Comparison of ENCODE assay signal across 25 cellular contexts in genomic region chr14:75697371-75697770, GRCh38. TPM values are rescaled to one million over a fixed set of nuclear protein-coding genes. Genes with fewer than 3 reads are reported as not detected.
A peak's percentile ranks its signal among the peaks of the same experiment; 100 is the strongest.
DNase-seq lines count a peak whose midpoint lies in the region; ATAC-seq, FAIRE-seq and TF ChIP-seq lines count a peak whose summit lies in the region.
"Had no signal": no experiment of that assay in that cellular context is flagged by ENCODE, and none has a peak within 500 bp of the region (broad histone marks: within the 10 kb centered on the region; RNA-seq: fewer than 3 reads in every experiment).

No MANE protein-coding gene starts in this region.

- H3K4me3 Mint-ChIP-seq in astrocyte (ENCODE audit: unreplicated experiment), result no peak overlapping the region
- no peak overlapping the region for H3K4me3 Mint-ChIP-seq in stimulated activated memory B cell treated with anti-CD40 and anti-IgM and Interleukin-4, amounts not matched to agents 10 μg/mL and 1 μg/mL and 100 μg/mL, for 72 hours
- no peak overlapping the region for H3K4me3 Mint-ChIP-seq in immature natural killer cell
- H3K4me3 Mint-ChIP-seq: CD4-positive, alpha-beta memory T cell had no signal

- no peak for TF ChIP-seq CTCF in astrocyte (IDR thresholded peaks at IDR 0.05; ENCODE audit: insufficient read depth, low read depth, low read length)
- TF ChIP-seq CTCF in smooth muscle cell (IDR thresholded peaks at IDR 0.05; ENCODE audit: borderline replicate concordance, insufficient read depth, poor library complexity, severe bottlenecking), result no peak

- H3K27me3 ChIP-seq in astrocyte (ENCODE audit: insufficient read depth, low read length), result no peaks in the 10 kb centered on the region
- H3K27me3 ChIP-seq in layer of hippocampus (ENCODE audit: control insufficient read depth, insufficient read depth, low read length), result no peaks in the 10 kb centered on the region
- no peaks in the 10 kb centered on the region for H3K27me3 ChIP-seq in smooth muscle cell (ENCODE audit: low read depth)
- H3K27me3 ChIP-seq: BLaER1 had no signal

- H3K27ac Mint-ChIP-seq in astrocyte (ENCODE audit: unreplicated experiment), result peak overlapping the region; percentile 75
- H3K27ac Mint-ChIP-seq in stimulated activated memory B cell treated with anti-CD40 and anti-IgM and Interleukin-4, amounts not matched to agents 10 μg/mL and 1 μg/mL and 100 μg/mL, for 72 hours, result peak overlapping the region; percentile 27
- no peak overlapping the region for H3K27ac Mint-ChIP-seq in immature natural killer cell

- peaks cover 15% of the 10 kb centered on the region for H3K4me1 Mint-ChIP-seq in astrocyte (ENCODE audit: low read depth, unreplicated experiment)
- H3K4me1 Mint-ChIP-seq in stimulated activated memory B cell treated with anti-CD40 and anti-IgM and Interleukin-4, amounts not matched to agents 10 μg/mL and 1 μg/mL and 100 μg/mL, for 72 hours, result peaks cover 6% of the 10 kb centered on the region
- no peaks in the 10 kb centered on the region for H3K4me1 Mint-ChIP-seq in immature natural killer cell
- H3K4me1 Mint-ChIP-seq: CD4-positive, alpha-beta memory T cell had no signal

- H3K36me3 Mint-ChIP-seq in astrocyte (ENCODE audit: low read depth, unreplicated experiment), result peaks cover 35% of the 10 kb centered on the region
- peaks cover 91% of the 10 kb centered on the region for H3K36me3 Mint-ChIP-seq in stimulated activated memory B cell treated with anti-CD40 and anti-IgM and Interleukin-4, amounts not matched to agents 10 μg/mL and 1 μg/mL and 100 μg/mL, for 72 hours
- peaks cover 44 to 67% (median 61%) of the 10 kb centered on the region in 3 donors for H3K36me3 Mint-ChIP-seq in immature natural killer cell

- H3K4me2 ChIP-seq in astrocyte (ENCODE audit: low read length) (no peak overlapping the region), smooth muscle cell (no peak overlapping the region)
- H3K4me2 ChIP-seq: A549, BLaER1 had no signal

- peaks cover 6% of the 10 kb centered on the region for H3K4me1 ChIP-seq in astrocyte (ENCODE audit: insufficient read depth, low read length)
- peaks cover 2% of the 10 kb centered on the region for H3K4me1 ChIP-seq in smooth muscle cell (ENCODE audit: low read depth)
- H3K4me1 ChIP-seq: A549, BLaER1, HAP-1 had no signal

- no peaks in the 10 kb centered on the region for H4K20me1 ChIP-seq in astrocyte (ENCODE audit: insufficient read depth, low read length)
- H4K20me1 ChIP-seq in smooth muscle cell (ENCODE audit: low read depth), result no peaks in the 10 kb centered on the region
- H4K20me1 ChIP-seq: BLaER1 had no signal

- no peak for FAIRE-seq in astrocyte (lab: Jason Lieb, UNC)
- FAIRE-seq: A549, GM12878, GM18507, K562 had no signal

- H3K36me3 ChIP-seq in astrocyte (ENCODE audit: insufficient read depth, low read length) (peaks cover 18% of the 10 kb centered on the region), smooth muscle cell (ENCODE audit: low read depth) (peaks cover 10% of the 10 kb centered on the region)

- H3K27ac ChIP-seq in astrocyte (ENCODE audit: low read depth, low read length) (no peak overlapping the region), layer of hippocampus (ENCODE audit: low read depth, low read length) (peak overlapping the region; percentile 35), smooth muscle cell (ENCODE audit: low read depth) (no peak overlapping the region)
- H3K27ac ChIP-seq: A549, BLaER1, GM23248 had no signal

- 78% methylated on average over 1 of the region's 1 CpG for WGBS in smooth muscle cell (ENCODE audit: low lambda C conversion rate)

- H2AFZ ChIP-seq in astrocyte (ENCODE audit: low read depth, low read length) (no peak overlapping the region), smooth muscle cell (ENCODE audit: low read depth) (no peak overlapping the region)
- H2AFZ ChIP-seq: GM23248 had no signal

- H3K79me2 ChIP-seq in astrocyte (ENCODE audit: insufficient read depth, low read length) (no peaks in the 10 kb centered on the region), smooth muscle cell (ENCODE audit: low read depth) (no peaks in the 10 kb centered on the region)

- H3F3A ChIP-seq in smooth muscle cell (ENCODE audit: low read depth), result no peaks in the 10 kb centered on the region

- ATAC-seq in stimulated activated memory B cell treated with anti-CD40 and anti-IgM and Interleukin-4, amounts not matched to agents 10 μg/mL and 1 μg/mL and 100 μg/mL, for 72 hours, result no peak
- ATAC-seq in left colon (no peak), HG03108 (IDR thresholded peaks at IDR 0.05; ENCODE audit: unreplicated experiment) (no peak)
- ATAC-seq: A549, GM12878, K562 had no signal

- H3K27me3 Mint-ChIP-seq in astrocyte (ENCODE audit: low read depth, unreplicated experiment), result no peaks in the 10 kb centered on the region
- H3K27me3 Mint-ChIP-seq in stimulated activated memory B cell treated with anti-CD40 and anti-IgM and Interleukin-4, amounts not matched to agents 10 μg/mL and 1 μg/mL and 100 μg/mL, for 72 hours, result no peaks in the 10 kb centered on the region
- H3K27me3 Mint-ChIP-seq in immature natural killer cell (ENCODE audit: low read depth in 3 of 3), result peaks cover 0 to 2% (median 0%) of the 10 kb centered on the region in 3 donors
- H3K27me3 Mint-ChIP-seq: CD4-positive, alpha-beta memory T cell had no signal

- peak; percentile 88 for DNase-seq in COLO829 (ENCODE audit: low spot score)
- no peak for DNase-seq in astrocyte (ENCODE audit: low read depth)
- DNase-seq in left colon, result no peak
- no peak for DNase-seq in smooth muscle cell (lab: John Stamatoyannopoulos, UW; ENCODE audit: unreplicated experiment)
- DNase-seq in immature natural killer cell, result no peak
- DNase-seq: CD4-positive, alpha-beta memory T cell; DMS53; EL; GM23248; NCI-H1105 treated with DMSO at 0.1 percent for 48 hours; NCI-H1694; NCI-H2107; NCI-H510A; NCI-H748 treated with DMSO at 0.1 percent for 48 hours; NK-92 treated with Interleukin-12 subunit alpha and Interleukin-12 subunit beta, amount 100 ng/mL, for 24 hours; Right ventricle myocardium superior had no signal

- peaks cover 9% of the 10 kb centered on the region for H3K9me3 Mint-ChIP-seq in astrocyte (ENCODE audit: unreplicated experiment)
- peaks cover 6% of the 10 kb centered on the region for H3K9me3 Mint-ChIP-seq in stimulated activated memory B cell treated with anti-CD40 and anti-IgM and Interleukin-4, amounts not matched to agents 10 μg/mL and 1 μg/mL and 100 μg/mL, for 72 hours
- peaks cover 0 to 10% (median 3%) of the 10 kb centered on the region in 6 donors for H3K9me3 Mint-ChIP-seq in immature natural killer cell

- H3K9ac ChIP-seq in astrocyte (ENCODE audit: low read length) (no peak overlapping the region), smooth muscle cell (ENCODE audit: low read depth) (no peak overlapping the region)
- H3K9ac ChIP-seq: BLaER1, GM23248 had no signal

- intact Hi-C loops in left colon (cut with DNase I, micrococcal nuclease), result no loop called here

- H3K4me3 ChIP-seq in astrocyte (ENCODE audit: insufficient read depth, low read depth, low read length) (no peak overlapping the region), smooth muscle cell (no peak overlapping the region)
- H3K4me3 ChIP-seq: A549, BLaER1, GM12878, GM23248, HAP-1, K562 had no signal

- H3K9me3 ChIP-seq in astrocyte (ENCODE audit: insufficient read depth, low read depth, low read length), result no peaks in the 10 kb centered on the region
- H3K9me3 ChIP-seq in smooth muscle cell (replicated peaks; ENCODE audit: low read depth), result no peaks in the 10 kb centered on the region
- H3K9me3 ChIP-seq: A549, HAP-1 had no signal

RNA-seq across cellular contexts. Expression of gene TTLL5, which starts 36.3 kb away (rescaled TPM):
- 24.0 and 27.9 TPM in 2 replicates for total RNA-seq in astrocyte
- 10 to 100 TPM; 25.9 to 34.1 TPM for total RNA-seq in left colon
- 28.4 and 38.0 TPM in 2 replicates for total RNA-seq in smooth muscle cell
- polyA plus RNA-seq in smooth muscle cell, result 12.6 and 16.2 TPM in 2 replicates
- polyA plus RNA-seq in immature natural killer cell, result 10 to 100 TPM in 1 of 3 donors, 1 to 10 TPM in 1, not detected in 1; 6.9 to 10.4 TPM

RNA-seq across cellular contexts. Expression of gene ERG28, which starts 36.7 kb away (rescaled TPM):
- total RNA-seq in astrocyte, result 22.2 and 23.1 TPM in 2 replicates
- total RNA-seq in left colon, result 10 to 100 TPM; 16.2 to 27.7 TPM
- 34.6 and 35.0 TPM in 2 replicates for total RNA-seq in smooth muscle cell
- polyA plus RNA-seq in smooth muscle cell, result 44.9 and 45.2 TPM in 2 replicates
- polyA plus RNA-seq in immature natural killer cell, result 10 to 100 TPM; 28.7 to 34.4 (median 32.4) TPM

Comparison
In these comparisons a context has a peak if more than half of its experiments do, and no peak if none do; other contexts are left out.
1. H3K27ac Mint-ChIP-seq: peak in astrocyte (single experiment) and stimulated activated memory B cell treated with anti-CD40 and anti-IgM and Interleukin-4, amounts not matched to agents 10 μg/mL and 1 μg/mL and 100 μg/mL, for 72 hours (single experiment); none in immature natural killer cell (0 of 6).